Comparison of ENCODE assay signal across 23 cellular contexts in genomic region chr1:116732726-116733125, GRCh38.
"Had no signal": no experiment of that assay in that cellular context is flagged by ENCODE, and none has a peak within 500 bp of the region (broad histone marks: within the 10 kb centered on the region; RNA-seq: fewer than 3 reads in every experiment).

No MANE protein-coding gene starts in this region.

- ATAC-seq: esophagus mucosa; gastrocnemius medialis; left cardiac atrium; left lung; mucosa of descending colon; natural killer cell treated with Interleukin-12 subunit alpha and Interleukin-12 subunit beta and Interleukin-15 and Interleukin-18, amount 100 ng/mL, for 72 hours; sciatic nerve; stimulated activated effector memory CD8-positive, alpha-beta T cell treated with anti-CD3 and anti-CD28 coated beads, Interleukin-12 subunit alpha, Interleukin-12 subunit beta, amount 100 ng/mL, for 72 hours had no signal

- DNase-seq: effector CD8-positive, alpha-beta T cell; endodermal cell; foreskin fibroblast; gastrocnemius medialis; head of caudate nucleus; kidney; left cardiac atrium; left lung; mesenchymal stem cell; mucosa of descending colon; naive B cell; nucleus accumbens; stimulated activated CD4-positive, alpha-beta T cell treated with anti-CD3 and anti-CD28 coated beads, Interleukin-12 subunit alpha, Interleukin-12 subunit beta, amount 100 ng/mL, for 4 hours; stimulated activated CD4-positive, alpha-beta T cell treated with anti-CD3 and anti-CD28 coated beads, Interleukin-1b, Interleukin-23, amount 100 ng/mL, for 48 hours; stimulated activated CD4-positive, alpha-beta T cell treated with anti-CD3 and anti-CD28 coated beads, Interleukin-4, amount 100 ng/mL, for 1 hour; stimulated activated naive CD4-positive, alpha-beta T cell treated with Interleukin-2 at 50 U/mL for 16 hours; stomach; thyroid gland; trophoblast cell had no signal
